Comparison of ENCODE assay signal across 1 cellular context in the genomic region with DNA sequence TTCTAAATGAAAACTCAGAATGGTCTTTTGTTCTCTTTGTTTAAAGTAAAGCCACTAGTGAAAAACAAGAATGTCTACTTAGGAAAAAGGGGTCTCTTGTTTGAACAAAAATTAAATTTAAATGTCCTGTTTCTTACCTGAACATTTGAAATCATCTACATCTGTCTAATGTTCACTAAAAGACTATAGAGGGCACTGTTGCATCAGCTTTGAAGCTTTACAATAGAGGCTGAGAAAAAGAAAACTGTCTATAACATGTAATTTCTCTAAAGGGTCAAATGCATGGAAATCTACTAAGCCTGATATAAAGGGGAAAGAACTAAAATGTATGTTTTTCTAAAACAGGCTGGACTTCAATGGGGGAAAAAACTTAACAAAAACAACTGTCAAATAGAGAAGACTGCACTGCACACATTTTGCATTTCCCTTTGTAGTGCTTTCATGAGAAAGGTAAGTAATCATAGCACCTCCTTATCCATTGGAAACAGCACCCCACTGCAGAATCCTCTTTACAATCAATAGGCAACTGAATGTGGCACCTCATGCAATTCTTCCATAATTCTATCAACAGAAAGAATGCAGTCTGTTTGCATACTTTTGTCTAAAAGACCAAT.
TF ChIP-seq lines count a peak whose summit lies in the region.

No MANE protein-coding gene starts in this region.

TF ChIP-seq in SK-N-SH, 30 proteins besides CTCF, POLR2A, EP300 and RAD21 (continued from another document):
- peak; percentile 12; the same call in 1 of the 2 replicates for TF ChIP-seq GATA2 (CRISPR knock-in tag; IDR thresholded peaks at IDR 0.05)
- no peak for TF ChIP-seq TAF1 (IDR thresholded peaks at IDR 0.05; ENCODE audit: borderline replicate concordance, low read depth, low read length)
